In the genomic region with DNA sequence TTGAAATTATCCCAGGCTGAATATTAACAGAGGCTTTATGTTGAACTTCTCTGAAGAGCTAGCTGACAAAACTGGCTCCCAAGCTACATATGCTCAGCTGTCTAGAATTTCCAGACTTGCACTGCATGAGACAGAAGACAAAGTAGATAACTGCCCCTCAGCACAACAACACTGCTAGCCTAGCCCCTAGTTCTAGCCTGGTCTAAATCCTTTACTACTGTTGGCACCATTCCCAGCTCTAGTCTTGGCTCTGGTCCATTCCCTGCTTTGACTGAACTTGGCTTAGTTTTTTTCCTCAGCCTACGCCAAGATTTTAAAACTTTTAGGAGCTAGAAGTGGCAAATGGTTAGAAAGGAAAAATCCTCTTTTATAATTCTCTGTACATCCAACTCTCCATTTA, we compare ENCODE assay signal across 9 cellular contexts. TPM values are rescaled to one million over a fixed set of nuclear protein-coding genes. Genes with fewer than 3 reads are reported as not detected.
A peak's percentile ranks its signal among the peaks of the same experiment; 100 is the strongest.
DNase-seq lines count a peak whose midpoint lies in the region; ATAC-seq and TF ChIP-seq lines count a peak whose summit lies in the region.
"Had no signal": no experiment of that assay in that cellular context is flagged by ENCODE, and none has a peak within 500 bp of the region (broad histone marks: within the 10 kb centered on the region; RNA-seq: fewer than 3 reads in every experiment).

No MANE protein-coding gene starts in this region.

- WGBS in lung, 2 donors, result 29 to 35% methylated on average over 1 of the region's 1 CpG

- POLR2A ChIA-PET in MCF 10A (lab: Yijun Ruan, JAX), result interaction anchor here (0.6 kb wide), 2 partner anchors 43 to 581 kb away, joined by 3 to 4 read pairs; no protein-coding TSS in a partner anchor

- peaks cover 8% of the 10 kb centered on the region for H3K4me1 Mint-ChIP-seq in MCF 10A (ENCODE audit: insufficient read depth, unreplicated experiment)
- peaks cover 0 to 9% of the 10 kb centered on the region in 2 donors for H3K4me1 Mint-ChIP-seq in effector memory CD8-positive, alpha-beta T cell (ENCODE audit: low read depth in 2 of 2)
- H3K4me1 Mint-ChIP-seq: stimulated activated effector memory CD8-positive, alpha-beta T cell treated with anti-CD3 and anti-CD28 coated beads, Interleukin-12 subunit alpha, Interleukin-12 subunit beta, amount 100 ng/mL, for 72 hours had no signal

- CTCF ChIA-PET in MCF 10A (lab: Yijun Ruan, JAX), result interaction anchor here (0.5 to 1.2 kb wide), 4 partner anchors 49 to 383 kb away, joined by 3 to 4 read pairs (median 3); no protein-coding TSS in a partner anchor

- no peaks in the 10 kb centered on the region for H3K79me2 ChIP-seq in Loucy (ENCODE audit: insufficient read depth, low read length)

- BruUV-seq in MCF 10A (replicated peaks; lab: Mats Ljungman, UMichigan), result no TSS peak

- no peaks in the 10 kb centered on the region for H3K27me3 Mint-ChIP-seq in MCF 10A (ENCODE audit: insufficient read depth, unreplicated experiment)
- peaks cover 0 to 9% of the 10 kb centered on the region in 2 donors for H3K27me3 Mint-ChIP-seq in effector memory CD8-positive, alpha-beta T cell

- TF ChIP-seq CTCF in Loucy (conservative IDR thresholded peaks at IDR 0.05; ENCODE audit: low read length) (no peak), MCF 10A (IDR thresholded peaks at IDR 0.05; ENCODE audit: unreplicated experiment) (no peak), lung (IDR thresholded peaks at IDR 0.05; ENCODE audit: control extremely low read depth, extremely low read depth) (no peak)

- H3K9me3 ChIP-seq in Loucy (ENCODE audit: insufficient read depth, low read depth, low read length) (no peaks in the 10 kb centered on the region), lung (ENCODE audit: control insufficient read depth in 2 of 2, insufficient read depth in 1 of 2, low read length in 1 of 2) (no peaks in the 10 kb centered on the region)

- 0 out of 2 replicates have a peak overlapping the region, but pooled peaks have one; percentile 43 for H2AFZ ChIP-seq in Loucy (ENCODE audit: low read length)

- peaks cover 5% of the 10 kb centered on the region; the same call in 1 of the 2 replicates for H3F3A ChIP-seq in Loucy (ENCODE audit: low read depth)

- H3K4me3 Mint-ChIP-seq in MCF 10A (ENCODE audit: unreplicated experiment), result no peak overlapping the region
- no peak overlapping the region for H3K4me3 Mint-ChIP-seq in effector memory CD8-positive, alpha-beta T cell
- H3K4me3 Mint-ChIP-seq: stimulated activated effector memory CD8-positive, alpha-beta T cell treated with anti-CD3 and anti-CD28 coated beads, Interleukin-12 subunit alpha, Interleukin-12 subunit beta, amount 100 ng/mL, for 72 hours had no signal

- no peak overlapping the region for H3K4me2 ChIP-seq in Loucy (ENCODE audit: low read depth, low read length, poor library complexity, severe bottlenecking)

- no peaks in the 10 kb centered on the region for H4K20me1 ChIP-seq in Loucy (ENCODE audit: insufficient read depth, low read length, poor library complexity, severe bottlenecking)

- H3K27me3 ChIP-seq in Loucy (ENCODE audit: insufficient read depth, low read length, poor library complexity, severe bottlenecking) (no peaks in the 10 kb centered on the region), lung (ENCODE audit: control insufficient read depth, insufficient read depth) (no peaks in the 10 kb centered on the region)

- no peaks in the 10 kb centered on the region for H3K9me2 ChIP-seq in Loucy (replicated peaks; ENCODE audit: low read depth, low read length)

- H3K9me3 Mint-ChIP-seq in MCF 10A (ENCODE audit: unreplicated experiment), result no peaks in the 10 kb centered on the region
- H3K9me3 Mint-ChIP-seq in effector memory CD8-positive, alpha-beta T cell, result no peaks in the 10 kb centered on the region
- H3K9me3 Mint-ChIP-seq: stimulated activated effector memory CD8-positive, alpha-beta T cell treated with anti-CD3 and anti-CD28 coated beads, Interleukin-12 subunit alpha, Interleukin-12 subunit beta, amount 100 ng/mL, for 72 hours had no signal

- no peak overlapping the region for H3K27ac ChIP-seq in lung (ENCODE audit: low read depth in 1 of 2, low read length in 1 of 2)

- H3K36me3 ChIP-seq in Loucy (ENCODE audit: insufficient read depth, low read length) (no peaks in the 10 kb centered on the region), lung (ENCODE audit: control insufficient read depth in 2 of 2, insufficient read depth in 2 of 2, low read length in 2 of 2) (no peaks in the 10 kb centered on the region)

- H3K9ac ChIP-seq in Loucy (ENCODE audit: low read depth, low read length, poor library complexity, severe bottlenecking), result no peak overlapping the region

- peak; percentile 9 for DNase-seq in AG08396 (ENCODE audit: low spot score)
- DNase-seq in MCF 10A (ENCODE audit: unreplicated experiment), result peak; percentile 80
- peak; percentile 51 for DNase-seq in lung (ENCODE audit: low spot score)
- DNase-seq in effector memory CD8-positive, alpha-beta T cell, result no peak
- DNase-seq in activated T-cell treated with anti-CD3 and anti-CD28 coated beads, Interleukin-2, amount 50 U/mL, for 48 hours, result no peak

- H3K36me3 Mint-ChIP-seq in MCF 10A (ENCODE audit: insufficient read depth, unreplicated experiment), result no peaks in the 10 kb centered on the region
- no peaks in the 10 kb centered on the region for H3K36me3 Mint-ChIP-seq in effector memory CD8-positive, alpha-beta T cell (ENCODE audit: insufficient read depth)
- H3K36me3 Mint-ChIP-seq: stimulated activated effector memory CD8-positive, alpha-beta T cell treated with anti-CD3 and anti-CD28 coated beads, Interleukin-12 subunit alpha, Interleukin-12 subunit beta, amount 100 ng/mL, for 72 hours had no signal

- H3K4me3 ChIP-seq in Loucy (ENCODE audit: low read length, poor library complexity, severe bottlenecking), result no peak overlapping the region
- H3K4me3 ChIP-seq in lung, result no peak overlapping the region

- H3K4me1 ChIP-seq in Loucy (ENCODE audit: insufficient read depth, low read length, poor library complexity, severe bottlenecking) (peaks cover 38% of the 10 kb centered on the region), lung (ENCODE audit: control insufficient read depth in 2 of 2, insufficient read depth in 2 of 2, low read length in 2 of 2) (peaks cover 0 to 2% of the 10 kb centered on the region in 2 donors)

- ATAC-seq in lung (ENCODE audit: insufficient read depth, low FRiP score) (no peak), HG03039 (IDR thresholded peaks at IDR 0.05; ENCODE audit: unreplicated experiment) (no peak), GM18517 (IDR thresholded peaks at IDR 0.05; ENCODE audit: unreplicated experiment) (no peak)
- ATAC-seq in effector memory CD8-positive, alpha-beta T cell (replicated peaks), result no peak
- ATAC-seq: stimulated activated effector memory CD8-positive, alpha-beta T cell treated with anti-CD3 and anti-CD28 coated beads, Interleukin-12 subunit alpha, Interleukin-12 subunit beta, amount 100 ng/mL, for 72 hours had no signal

- intact Hi-C loops in MCF 10A (cut with micrococcal nuclease), result no loop called here

- no peak overlapping the region for H3K27ac Mint-ChIP-seq in MCF 10A (ENCODE audit: low read depth, unreplicated experiment)
- H3K27ac Mint-ChIP-seq in effector memory CD8-positive, alpha-beta T cell, result no peak overlapping the region
- H3K27ac Mint-ChIP-seq: stimulated activated effector memory CD8-positive, alpha-beta T cell treated with anti-CD3 and anti-CD28 coated beads, Interleukin-12 subunit alpha, Interleukin-12 subunit beta, amount 100 ng/mL, for 72 hours had no signal

RNA-seq across cellular contexts. Expression of a gene that starts 7.6 kb away (rescaled TPM):
- total RNA-seq in MCF 10A (2022) (4.0 and 4.8 TPM in 2 replicates), lung (10 to 100 TPM; 11.3 to 22.0 TPM)
- polyA plus RNA-seq in lung, result 1 to 10 TPM; 1.1 to 2.3 TPM

RNA-seq across cellular contexts. Expression of a gene that starts 57.9 kb away (rescaled TPM):
- total RNA-seq in MCF 10A (2022) (44.6 and 55.4 TPM in 2 replicates), lung (10 to 100 TPM; 44.6 to 46.3 TPM)
- 10 to 100 TPM; 10.3 to 17.7 TPM for polyA plus RNA-seq in lung

Comparison
In these comparisons a context has a peak if more than half of its experiments do, and no peak if none do; other contexts are left out.
1. DNase-seq: peak in AG08396 (single experiment), MCF 10A (single experiment) and lung (single experiment); none in effector memory CD8-positive, alpha-beta T cell (0 of 3) and activated T-cell treated with anti-CD3 and anti-CD28 coated beads, Interleukin-2, amount 50 U/mL, for 48 hours (0 of 2).